ENCODE assay signal across 8 cellular contexts in genomic region chr1:151720190-151720953, GRCh38. TPM values are rescaled to one million over a fixed set of nuclear protein-coding genes. Genes with fewer than 3 reads are reported as not detected.
DNase-seq lines count a peak whose midpoint lies in the region; ATAC-seq and TF ChIP-seq lines count a peak whose summit lies in the region.

No MANE protein-coding gene starts in this region.

- no peak for TF ChIP-seq EP300 in sigmoid colon (IDR thresholded peaks at IDR 0.05)

- DNase-seq in GM19240 (ENCODE audit: insufficient read length, low spot score) (peak; percentile 68), RPMI8226 (peak; percentile 82), fibroblast of villous mesenchyme (ENCODE audit: low read depth) (peak; percentile 34), sigmoid colon (no peak), NCI-H1930 (lab: John Stamatoyannopoulos, UW) (no peak), NCI-H187 (lab: John Stamatoyannopoulos, UW) (no peak)

- ATAC-seq in GM21367 (IDR thresholded peaks at IDR 0.05; ENCODE audit: unreplicated experiment), result no peak
- ATAC-seq in HG03520 (IDR thresholded peaks at IDR 0.05; ENCODE audit: unreplicated experiment), result no peak

- TF ChIP-seq CTCF in fibroblast of villous mesenchyme (IDR thresholded peaks at IDR 0.05; ENCODE audit: insufficient read depth, low read depth, low read length), result no peak
- no peak for TF ChIP-seq CTCF in sigmoid colon (IDR thresholded peaks at IDR 0.05)

- intact Hi-C loops in sigmoid colon (cut with DNase I), result no loop called here

- peaks cover 11 to 24% (median 15%) of the 10 kb centered on the region in 3 donors for H3K27me3 ChIP-seq in sigmoid colon

- peaks cover 0 to 42% (median 34%) of the 10 kb centered on the region in 4 donors for H3K4me1 ChIP-seq in sigmoid colon

- peak overlapping the region; percentile 39 for H3K4me3 ChIP-seq in fibroblast of villous mesenchyme (ENCODE audit: low read depth, low read length)
- H3K4me3 ChIP-seq in sigmoid colon, result peak overlapping the region; percentile 36 to 59 (median 52)

- peak overlapping the region; percentile 79 to 88 (median 86) for H3K27ac ChIP-seq in sigmoid colon

- WGBS in sigmoid colon, 2 donors, result 15% methylated on average over 6 of the region's 6 CpGs

- TF ChIP-seq POLR2A in sigmoid colon (IDR thresholded peaks at IDR 0.05), result no peak

- no peaks in the 10 kb centered on the region for H3K9me3 ChIP-seq in sigmoid colon

- H3K36me3 ChIP-seq in sigmoid colon, result no peaks in the 10 kb centered on the region

RNA-seq across cellular contexts. Expression of gene RIIAD1, which starts 0.9 kb away (rescaled TPM):
- total RNA-seq in fibroblast of villous mesenchyme, result 0.64 TPM in 1 of 2 replicates, not detected in the other
- 10 to 100 TPM in 1 of 4 donors, not detected in 3; 11.4 TPM for total RNA-seq in sigmoid colon
- under 1 TPM in 1 of 3 donors, not detected in 2; 0.39 TPM for polyA plus RNA-seq in sigmoid colon

RNA-seq across cellular contexts. Expression of gene CELF3, which starts 3.8 kb away (rescaled TPM):
- total RNA-seq in fibroblast of villous mesenchyme, result not detected in 2 replicates
- 1 to 10 TPM; 1.3 to 4.3 (median 1.6) TPM for total RNA-seq in sigmoid colon
- polyA plus RNA-seq in sigmoid colon, result 1 to 10 TPM in 1 of 3 donors, under 1 TPM in 2; 0.60 to 2.4 (median 0.69) TPM

RNA-seq across cellular contexts. Expression of gene MRPL9, which starts 42.9 kb away (rescaled TPM):
- total RNA-seq in fibroblast of villous mesenchyme (91.5 and 95.7 TPM in 2 replicates), sigmoid colon (10 to 100 TPM; 49.6 to 68.7 (median 66.9) TPM)
- 10 to 100 TPM; 47.9 to 55.8 (median 51.7) TPM for polyA plus RNA-seq in sigmoid colon

Comparison
In these comparisons a context has a peak if more than half of its experiments do, and no peak if none do; other contexts are left out.
1. DNase-seq: peak in GM19240 (single experiment), RPMI8226 (single experiment) and fibroblast of villous mesenchyme (single experiment); none in sigmoid colon (single experiment), NCI-H1930 (0 of 2) and NCI-H187 (0 of 2).